Comparison of ENCODE assay signal across 8 cellular contexts in genomic region chr16:10181196-10182162, GRCh38. TPM values are rescaled to one million over a fixed set of nuclear protein-coding genes. Genes with fewer than 3 reads are reported as not detected.
DNase-seq lines count a peak whose midpoint lies in the region; ATAC-seq and TF ChIP-seq lines count a peak whose summit lies in the region.

No MANE protein-coding gene starts in this region.

- TF ChIP-seq CTCF in cardiac muscle cell (IDR thresholded peaks at IDR 0.05; ENCODE audit: low read depth, low read length) (peak; percentile 79), osteocyte (IDR thresholded peaks at IDR 0.05) (peak; percentile 67)

- no peak overlapping the region for H3K27ac Mint-ChIP-seq in activated naive CD8-positive, alpha-beta T cell treated with anti-CD3 and anti-CD28 coated beads, Interleukin-2, amount 10 ng/mL, durations not matched to agents 7 days and 5 days
- no peak overlapping the region for H3K27ac Mint-ChIP-seq in osteocyte (ENCODE audit: unreplicated experiment)

- H3K9me3 ChIP-seq in cardiac muscle cell (ENCODE audit: low read depth) (no peaks in the 10 kb centered on the region), aorta (ENCODE audit: control insufficient read depth, low read length) (no peaks in the 10 kb centered on the region)

- no peaks in the 10 kb centered on the region for H3K9me3 Mint-ChIP-seq in activated naive CD8-positive, alpha-beta T cell treated with anti-CD3 and anti-CD28 coated beads, Interleukin-2, amount 10 ng/mL, durations not matched to agents 7 days and 5 days
- peaks cover 5% of the 10 kb centered on the region for H3K9me3 Mint-ChIP-seq in osteocyte (ENCODE audit: unreplicated experiment)

- DNase-seq in COLO829 (ENCODE audit: low spot score) (peak; percentile 75), NCI-H2029 (lab: John Stamatoyannopoulos, UW) (peak; percentile 20), cardiac muscle cell (ENCODE audit: low read depth in 1 of 2, low spot score in 1 of 2) (peak; percentile 56 to 82), osteocyte (ENCODE audit: extremely low spot score, unreplicated experiment) (no peak), aorta (peak; percentile 80 to 93)
- peak; percentile 71 for DNase-seq in activated naive CD8-positive, alpha-beta T cell treated with anti-CD3 and anti-CD28 coated beads, Interleukin-2, amount 10 ng/mL, durations not matched to agents 7 days and 5 days

- POLR2A ChIA-PET in activated naive CD8-positive, alpha-beta T cell treated with anti-CD3 and anti-CD28 coated beads, Interleukin-2, amount 10 ng/mL, durations not matched to agents 7 days and 5 days (lab: Charles Lee), result no interaction called here

- H3K27ac ChIP-seq in cardiac muscle cell (no peak overlapping the region), aorta (ENCODE audit: low read depth in 1 of 2, low read length in 2 of 2) (no peak overlapping the region)

- H3K4me1 ChIP-seq in cardiac muscle cell (ENCODE audit: low read depth) (peaks cover 3% of the 10 kb centered on the region), aorta (ENCODE audit: control insufficient read depth in 1 of 2, insufficient read depth in 2 of 2, low read length in 2 of 2) (no peaks in the 10 kb centered on the region)

- ATAC-seq in GM19452 (IDR thresholded peaks at IDR 0.05; ENCODE audit: unreplicated experiment), result peak; percentile 70
- ATAC-seq in activated naive CD8-positive, alpha-beta T cell treated with anti-CD3 and anti-CD28 coated beads, Interleukin-2, amount 10 ng/mL, durations not matched to agents 7 days and 5 days (ENCODE audit: low read depth), result peak; percentile 54
- ATAC-seq in aorta (ENCODE audit: low FRiP score), result peak; percentile 93
- no peak for ATAC-seq in GM21515 (IDR thresholded peaks at IDR 0.05; ENCODE audit: unreplicated experiment)

- no peaks in the 10 kb centered on the region for H3K36me3 ChIP-seq in cardiac muscle cell
- H3K36me3 ChIP-seq in aorta (ENCODE audit: control insufficient read depth in 1 of 2, insufficient read depth in 2 of 2, low read length in 1 of 2), result no peaks in the 10 kb centered on the region

- H3K4me3 ChIP-seq in cardiac muscle cell (peak overlapping the region; percentile 33), aorta (ENCODE audit: low read length in 2 of 2) (peak overlapping the region; percentile 4 to 8)

- peaks cover 3% of the 10 kb centered on the region for H3K4me1 Mint-ChIP-seq in activated naive CD8-positive, alpha-beta T cell treated with anti-CD3 and anti-CD28 coated beads, Interleukin-2, amount 10 ng/mL, durations not matched to agents 7 days and 5 days
- no peaks in the 10 kb centered on the region for H3K4me1 Mint-ChIP-seq in osteocyte (ENCODE audit: unreplicated experiment)

- H3K27me3 ChIP-seq in cardiac muscle cell, result peaks cover 50% of the 10 kb centered on the region
- H3K27me3 ChIP-seq in aorta (ENCODE audit: control insufficient read depth in 1 of 2, insufficient read depth in 2 of 2, low read length in 1 of 2), result no peaks in the 10 kb centered on the region

- no peak overlapping the region for H3K4me3 Mint-ChIP-seq in activated naive CD8-positive, alpha-beta T cell treated with anti-CD3 and anti-CD28 coated beads, Interleukin-2, amount 10 ng/mL, durations not matched to agents 7 days and 5 days
- no peak overlapping the region for H3K4me3 Mint-ChIP-seq in osteocyte (ENCODE audit: unreplicated experiment)

- H3K36me3 Mint-ChIP-seq in activated naive CD8-positive, alpha-beta T cell treated with anti-CD3 and anti-CD28 coated beads, Interleukin-2, amount 10 ng/mL, durations not matched to agents 7 days and 5 days, result no peaks in the 10 kb centered on the region
- no peaks in the 10 kb centered on the region for H3K36me3 Mint-ChIP-seq in osteocyte (ENCODE audit: unreplicated experiment)

- 1% methylated on average over 78 to 85 of the region's 85 CpGs for WGBS in aorta, 2 donors

- H3K27me3 Mint-ChIP-seq in activated naive CD8-positive, alpha-beta T cell treated with anti-CD3 and anti-CD28 coated beads, Interleukin-2, amount 10 ng/mL, durations not matched to agents 7 days and 5 days, result peaks cover 38% of the 10 kb centered on the region
- H3K27me3 Mint-ChIP-seq in osteocyte (ENCODE audit: unreplicated experiment), result peaks cover 13% of the 10 kb centered on the region

- intact Hi-C loops in aorta (cut with DNase I), result loop anchor here (2.0 to 10.0 kb wide), 6 partner anchors 151 to 1027 kb away; no protein-coding TSS in a partner anchor

RNA-seq across cellular contexts. Expression of gene GRIN2A, which starts 0.7 kb away (rescaled TPM):
- not detected for total RNA-seq in activated naive CD8-positive, alpha-beta T cell treated with anti-CD3 and anti-CD28 coated beads, Interleukin-2, amount 10 ng/mL, durations not matched to agents 7 days and 5 days
- total RNA-seq in cardiac muscle cell (1.7 and 5.5 TPM in 2 replicates), osteocyte (not detected in 2 replicates), aorta (1 to 10 TPM; 2.0 to 3.3 TPM)
- polyA plus RNA-seq in cardiac muscle cell (0.42 and 1.9 TPM in 2 replicates), aorta (under 1 TPM; 0.13 TPM)
